ENCODE assay signal across 23 cellular contexts in genomic region chr2:179243046-179243445, GRCh38.
"Had no signal": no experiment of that assay in that cellular context is flagged by ENCODE, and none has a peak within 500 bp of the region (broad histone marks: within the 10 kb centered on the region; RNA-seq: fewer than 3 reads in every experiment).

No MANE protein-coding gene starts in this region.

- H3K4me3 ChIP-seq: colonic mucosa, lower lobe of right lung, ovary, psoas muscle, skin epidermis, spleen, thoracic aorta, tibial nerve, upper lobe of right lung, uterus had no signal

- H3K36me3 ChIP-seq: colonic mucosa, lower lobe of right lung, ovary, spleen, thoracic aorta, tibial nerve, upper lobe of right lung, uterus had no signal

- H3K27me3 ChIP-seq: colonic mucosa, ovary, spleen, tibial nerve, upper lobe of right lung, uterus had no signal

- FAIRE-seq: endothelial cell of umbilical vein, frontal cortex, keratinocyte had no signal

- H3K27ac ChIP-seq: colonic mucosa, lower lobe of right lung, ovary, psoas muscle, skin epidermis, spleen, thoracic aorta, tibial nerve, upper lobe of right lung, uterus had no signal

- ATAC-seq: left ventricle myocardium superior; lower lobe of right lung; natural killer cell; psoas muscle; right cardiac atrium; stimulated activated memory B cell treated with anti-CD40 and anti-IgM and Interleukin-4, amounts not matched to agents 10 μg/mL and 1 μg/mL and 100 μg/mL, for 72 hours; stimulated activated naive CD8-positive, alpha-beta T cell treated with anti-CD3 and anti-CD28 coated beads, Interleukin-15, Interleukin-2, amounts not matched to agents 100 U/mL and 50 U/mL, for 24 hours; upper lobe of right lung had no signal

- H3K9me3 ChIP-seq: colonic mucosa, lower lobe of right lung, ovary, psoas muscle, spleen, thoracic aorta, tibial nerve, upper lobe of right lung, uterus had no signal

- H3K4me1 ChIP-seq: uterus had no signal

- DNase-seq: colonic mucosa; effector memory CD4-positive, alpha-beta T cell; hypothalamus; left ventricle myocardium superior; lower lobe of right lung; natural killer cell; occipital lobe; ovary; posterior cingulate gyrus; psoas muscle; right cardiac atrium; spleen; stimulated activated CD4-positive, alpha-beta T cell treated with anti-CD3 and anti-CD28 coated beads, Interleukin-4, amount 100 ng/mL, for 4 hours; stimulated activated naive CD8-positive, alpha-beta T cell treated with anti-CD3 and anti-CD28 coated beads, Interleukin-15, Interleukin-2, amounts not matched to agents 100 U/mL and 50 U/mL, for 24 hours; upper lobe of right lung; uterus had no signal
